12 cellular contexts compared by ENCODE assay signal in the genomic region with DNA sequence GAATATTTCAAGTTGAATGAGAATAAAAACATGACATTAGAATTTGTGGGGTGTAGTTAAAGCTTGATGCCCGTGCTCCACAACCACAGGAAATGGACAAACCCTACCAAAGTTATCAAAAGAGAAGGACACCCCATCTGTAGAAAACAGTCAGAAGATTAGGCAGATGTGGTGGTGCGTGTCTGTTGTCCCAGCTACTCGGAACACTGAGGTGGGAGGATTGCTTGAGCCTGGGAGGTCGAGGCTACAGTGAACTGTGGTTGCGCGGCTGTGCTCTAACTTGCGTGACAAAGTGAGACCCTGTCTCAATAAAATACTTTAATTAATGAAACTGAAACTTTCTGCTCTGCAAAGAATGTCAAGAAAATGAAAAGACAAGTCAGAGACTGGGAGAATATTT. TPM values are rescaled to one million over a fixed set of nuclear protein-coding genes. Genes with fewer than 3 reads are reported as not detected.
DNase-seq lines count a peak whose midpoint lies in the region; ATAC-seq and TF ChIP-seq lines count a peak whose summit lies in the region.
"Had no signal": no experiment of that assay in that cellular context is flagged by ENCODE, and none has a peak within 500 bp of the region (broad histone marks: within the 10 kb centered on the region; RNA-seq: fewer than 3 reads in every experiment).

No MANE protein-coding gene starts in this region.

- no peaks in the 10 kb centered on the region for H3K79me2 ChIP-seq in Karpas-422 (ENCODE audit: low read length)
- H3K79me2 ChIP-seq in neural cell (replicated peaks; ENCODE audit: insufficient read depth, low read length) = no peaks in the 10 kb centered on the region

- peak overlapping the region; percentile 80 for H3K27ac ChIP-seq in Karpas-422 (ENCODE audit: low read length)
- H3K27ac ChIP-seq in angular gyrus (ENCODE audit: low read depth, low read length) = peak overlapping the region; percentile 85
- peak overlapping the region; percentile 99 for H3K27ac ChIP-seq in neural cell (ENCODE audit: low read length)

- TF ChIP-seq CTCF in BE2C (IDR thresholded peaks at IDR 0.05; ENCODE audit: low read depth, low read length) (no peak), neural cell (IDR thresholded peaks at IDR 0.05; ENCODE audit: poor library complexity, severe bottlenecking) (no peak)

- no peaks in the 10 kb centered on the region for H3F3A ChIP-seq in neural cell (ENCODE audit: insufficient read depth, low read length, poor library complexity, severe bottlenecking)

- H3K4me1 ChIP-seq in BE2C = peaks cover 21% of the 10 kb centered on the region
- H3K4me1 ChIP-seq in Karpas-422 (ENCODE audit: low read length) = peaks cover 26% of the 10 kb centered on the region

- peak overlapping the region; percentile 98 for H3K4me2 ChIP-seq in Karpas-422 (ENCODE audit: low read depth, low read length, poor library complexity, severe bottlenecking)
- peak overlapping the region; percentile 91 for H3K4me2 ChIP-seq in neural cell (ENCODE audit: low read length)

- H2AFZ ChIP-seq in Karpas-422 (ENCODE audit: low read length) (peak overlapping the region; percentile 26; the same call in 1 of the 2 replicates), neural cell (ENCODE audit: low read depth, low read length) (peak overlapping the region; percentile 76)

- no peak for ATAC-seq in GM18502 (IDR thresholded peaks at IDR 0.05; ENCODE audit: poor library complexity, unreplicated experiment)

- DNase-seq in BE2C (no peak), Karpas-422 (peak; percentile 52), DMS 273 treated with DMSO at 0.1 percent for 48 hours (lab: John Stamatoyannopoulos, UW) (no peak), midbrain (lab: John Stamatoyannopoulos, UW) (no peak)
- DNase-seq in effector CD4-positive, alpha-beta T cell = no peak
- DNase-seq: activated T-cell treated with anti-CD3 and anti-CD28 coated beads, Interleukin-2, amount 50 U/mL, for 4 hours; esophagus squamous epithelium had no signal

- no peak for TF ChIP-seq EP300 in neural cell (conservative IDR thresholded peaks at IDR 0.05; ENCODE audit: poor library complexity, severe bottlenecking)

- H3K36me3 ChIP-seq in BE2C (no peaks in the 10 kb centered on the region), Karpas-422 (ENCODE audit: insufficient read depth, low read length) (no peaks in the 10 kb centered on the region), neural cell (ENCODE audit: insufficient read depth, low read length) (no peaks in the 10 kb centered on the region)

- no peaks in the 10 kb centered on the region for H4K20me1 ChIP-seq in Karpas-422 (ENCODE audit: insufficient read depth, low read depth, low read length)
- no peaks in the 10 kb centered on the region for H4K20me1 ChIP-seq in neural cell (ENCODE audit: insufficient read depth)

- H3K9me3 ChIP-seq in BE2C (no peaks in the 10 kb centered on the region), Karpas-422 (ENCODE audit: low read length) (no peaks in the 10 kb centered on the region), neural cell (ENCODE audit: low read length) (no peaks in the 10 kb centered on the region)
- H3K9me3 ChIP-seq: esophagus squamous epithelium had no signal

- H3K4me3 ChIP-seq in BE2C (ENCODE audit: low read depth, low read length) (peak overlapping the region; percentile 96), Karpas-422 (ENCODE audit: low read length) (peak overlapping the region; percentile 84), neural cell (ENCODE audit: low read length) (peak overlapping the region; percentile 83)

- H3K9me2 ChIP-seq in Karpas-422 (replicated peaks; ENCODE audit: insufficient read depth, low read length) (no peaks in the 10 kb centered on the region), neural cell (ENCODE audit: insufficient read depth, low read length) (no peaks in the 10 kb centered on the region)

- H3K9ac ChIP-seq in Karpas-422 (ENCODE audit: low read length) = peak overlapping the region; percentile 79
- peak overlapping the region; percentile 94 for H3K9ac ChIP-seq in neural cell (ENCODE audit: low read length)

- H3K27me3 ChIP-seq in BE2C (no peaks in the 10 kb centered on the region), Karpas-422 (ENCODE audit: low read length) (no peaks in the 10 kb centered on the region), neural cell (ENCODE audit: insufficient read depth, low read depth, low read length) (no peaks in the 10 kb centered on the region)
- H3K27me3 ChIP-seq: esophagus squamous epithelium had no signal

- no peak for TF ChIP-seq RAD21 in neural cell (conservative IDR thresholded peaks at IDR 0.05)

TF ChIP-seq in neural cell, 6 proteins besides CTCF, POLR2A, EP300 and RAD21:
- TF ChIP-seq POLR2AphosphoS5 (IDR thresholded peaks at IDR 0.05) (no peak), TAF1 (IDR thresholded peaks at IDR 0.05; ENCODE audit: low read depth) (no peak), MXI1 (conservative IDR thresholded peaks at IDR 0.05; ENCODE audit: poor library complexity, severe bottlenecking) (no peak), EZH2 (IDR thresholded peaks at IDR 0.05; ENCODE audit: borderline replicate concordance, insufficient read depth, low read length, poor library complexity, severe bottlenecking) (no peak), SMC3 (conservative IDR thresholded peaks at IDR 0.05; ENCODE audit: poor library complexity) (no peak)
- TF ChIP-seq, protein P1, sequence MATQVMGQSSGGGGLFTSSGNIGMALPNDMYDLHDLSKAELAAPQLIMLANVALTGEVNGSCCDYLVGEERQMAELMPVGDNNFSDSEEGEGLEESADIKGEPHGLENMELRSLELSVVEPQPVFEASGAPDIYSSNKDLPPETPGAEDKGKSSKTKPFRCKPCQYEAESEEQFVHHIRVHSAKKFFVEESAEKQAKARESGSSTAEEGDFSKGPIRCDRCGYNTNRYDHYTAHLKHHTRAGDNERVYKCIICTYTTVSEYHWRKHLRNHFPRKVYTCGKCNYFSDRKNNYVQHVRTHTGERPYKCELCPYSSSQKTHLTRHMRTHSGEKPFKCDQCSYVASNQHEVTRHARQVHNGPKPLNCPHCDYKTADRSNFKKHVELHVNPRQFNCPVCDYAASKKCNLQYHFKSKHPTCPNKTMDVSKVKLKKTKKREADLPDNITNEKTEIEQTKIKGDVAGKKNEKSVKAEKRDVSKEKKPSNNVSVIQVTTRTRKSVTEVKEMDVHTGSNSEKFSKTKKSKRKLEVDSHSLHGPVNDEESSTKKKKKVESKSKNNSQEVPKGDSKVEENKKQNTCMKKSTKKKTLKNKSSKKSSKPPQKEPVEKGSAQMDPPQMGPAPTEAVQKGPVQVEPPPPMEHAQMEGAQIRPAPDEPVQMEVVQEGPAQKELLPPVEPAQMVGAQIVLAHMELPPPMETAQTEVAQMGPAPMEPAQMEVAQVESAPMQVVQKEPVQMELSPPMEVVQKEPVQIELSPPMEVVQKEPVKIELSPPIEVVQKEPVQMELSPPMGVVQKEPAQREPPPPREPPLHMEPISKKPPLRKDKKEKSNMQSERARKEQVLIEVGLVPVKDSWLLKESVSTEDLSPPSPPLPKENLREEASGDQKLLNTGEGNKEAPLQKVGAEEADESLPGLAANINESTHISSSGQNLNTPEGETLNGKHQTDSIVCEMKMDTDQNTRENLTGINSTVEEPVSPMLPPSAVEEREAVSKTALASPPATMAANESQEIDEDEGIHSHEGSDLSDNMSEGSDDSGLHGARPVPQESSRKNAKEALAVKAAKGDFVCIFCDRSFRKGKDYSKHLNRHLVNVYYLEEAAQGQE (IDR thresholded peaks at IDR 0.05; ENCODE audit: borderline replicate concordance) = no peak

RNA-seq across cellular contexts. Expression of a gene that starts 1.5 kb away (rescaled TPM):
- 29.5 TPM for polyA plus RNA-seq in BE2C (2012; ENCODE audit: insufficient read depth, insufficient read length, low read depth)
- total RNA-seq in Karpas-422 (2014; rRNA removed; shearing (Covaris generic); ENCODE audit: low replicate concordance) = 16.7 and 21.5 TPM in 2 replicates
- polyA plus RNA-seq in neural cell = 14.8 and 20.6 TPM in 2 replicates
- polyA minus RNA-seq in neural cell = 9.4 and 10.7 TPM in 2 replicates

RNA-seq across cellular contexts. Expression of a gene that starts 30.3 kb away (rescaled TPM):
- 3.1 TPM for polyA plus RNA-seq in BE2C (2012; ENCODE audit: insufficient read depth, insufficient read length, low read depth)
- total RNA-seq in Karpas-422 (2014; rRNA removed; shearing (Covaris generic); ENCODE audit: low replicate concordance) = 0.14 TPM in 1 of 2 replicates, not detected in the other
- 1.4 and 2.0 TPM in 2 replicates for polyA plus RNA-seq in neural cell
- polyA minus RNA-seq in neural cell = 0.73 and 1.3 TPM in 2 replicates
- total RNA-seq: bronchial epithelial cell, esophagus squamous epithelium, M059J had no signal

RNA-seq across cellular contexts. Expression of a gene that starts 42.9 kb away (rescaled TPM):
- 84.6 TPM for polyA plus RNA-seq in BE2C (2012; ENCODE audit: insufficient read depth, insufficient read length, low read depth)
- total RNA-seq in Karpas-422 (2014; rRNA removed; shearing (Covaris generic); ENCODE audit: low replicate concordance) = 40.3 and 62.0 TPM in 2 replicates
- 101 and 123 TPM in 2 replicates for polyA plus RNA-seq in neural cell
- 83.8 and 88.1 TPM in 2 replicates for polyA minus RNA-seq in neural cell
